9 cellular contexts compared by ENCODE assay signal in the genomic region with DNA sequence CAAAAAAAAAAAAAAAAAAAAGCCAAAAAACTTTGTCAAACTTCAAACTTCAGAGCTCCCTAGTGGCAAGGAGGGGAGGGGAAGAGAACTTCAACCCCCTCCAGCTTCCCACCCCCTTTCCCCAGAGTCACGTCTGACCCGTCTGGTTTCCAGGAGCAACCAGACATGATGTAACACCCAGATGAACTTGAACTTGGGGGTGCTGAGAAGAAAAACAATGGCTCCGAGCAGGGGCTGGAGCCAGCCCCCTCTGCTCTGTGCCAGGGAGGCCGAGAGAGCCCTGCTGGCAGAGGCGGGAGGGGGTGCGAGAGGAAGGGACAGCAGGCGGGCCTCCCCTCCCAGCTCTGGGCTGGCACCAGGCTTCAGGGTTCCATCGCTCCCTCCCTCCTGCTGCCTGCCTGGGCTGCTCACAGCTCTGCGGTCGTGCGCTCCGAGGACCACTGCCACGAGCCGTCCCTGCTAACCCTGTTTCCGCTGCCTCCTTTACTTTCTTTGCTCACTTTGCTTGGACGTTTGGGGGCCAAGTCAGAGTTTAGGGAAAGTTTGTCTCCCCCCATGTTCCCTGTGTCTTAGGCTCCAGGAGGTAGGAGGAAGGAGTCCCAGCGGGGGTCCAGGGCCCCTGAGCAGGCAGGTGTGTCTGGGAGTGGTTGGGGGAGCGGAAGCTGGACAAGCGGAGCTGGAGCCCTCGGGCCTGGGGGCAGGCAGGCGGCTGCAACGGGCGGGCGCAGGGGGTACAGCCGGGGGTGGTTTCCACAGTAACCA. TPM values are rescaled to one million over a fixed set of nuclear protein-coding genes. Genes with fewer than 3 reads are reported as not detected.
DNase-seq lines count a peak whose midpoint lies in the region; ATAC-seq and TF ChIP-seq lines count a peak whose summit lies in the region.
"Had no signal": no experiment of that assay in that cellular context is flagged by ENCODE, and none has a peak within 500 bp of the region (broad histone marks: within the 10 kb centered on the region; RNA-seq: fewer than 3 reads in every experiment).

No MANE protein-coding gene starts in this region.

- H3K9me3 ChIP-seq in SK-N-MC (ENCODE audit: low read depth, low read length) = no peaks in the 10 kb centered on the region
- no peaks in the 10 kb centered on the region for H3K9me3 ChIP-seq in gastroesophageal sphincter
- H3K9me3 ChIP-seq in Peyer's patch = no peaks in the 10 kb centered on the region

- ATAC-seq in gastroesophageal sphincter (peak; percentile 77), HG03025 (IDR thresholded peaks at IDR 0.05; ENCODE audit: low FRiP score, unreplicated experiment) (no peak)

- TF ChIP-seq POLR2A in gastroesophageal sphincter (IDR thresholded peaks at IDR 0.05) = no peak
- no peak for TF ChIP-seq POLR2A in Peyer's patch (IDR thresholded peaks at IDR 0.05)

- peak; percentile 38 for TF ChIP-seq CTCF in AG10803 (conservative IDR thresholded peaks at IDR 0.05; ENCODE audit: low read length)
- peak in 1 of 4 experiments; percentile 10 for TF ChIP-seq CTCF in gastroesophageal sphincter (IDR thresholded peaks at IDR 0.05)
- no peak for TF ChIP-seq CTCF in Peyer's patch (IDR thresholded peaks at IDR 0.05)

- H3K36me3 ChIP-seq in SK-N-MC (ENCODE audit: insufficient read depth, low read length) (no peaks in the 10 kb centered on the region; the same call in 1 of the 2 replicates), gastroesophageal sphincter (peaks cover 0 to 54% of the 10 kb centered on the region in 2 donors), Peyer's patch (peaks cover 0 to 18% (median 0%) of the 10 kb centered on the region in 3 donors)

- H3K27me3 ChIP-seq in gastroesophageal sphincter (no peaks in the 10 kb centered on the region), Peyer's patch (no peaks in the 10 kb centered on the region)

- H3K4me3 ChIP-seq in AG10803 (ENCODE audit: low read length) (no peak overlapping the region), SK-N-MC (no peak overlapping the region), gastroesophageal sphincter (no peak overlapping the region), Peyer's patch (no peak overlapping the region)

- no peak for TF ChIP-seq EP300 in gastroesophageal sphincter (IDR thresholded peaks at IDR 0.05)

- peaks cover 0 to 79% (median 56%) of the 10 kb centered on the region in 3 donors for H3K4me1 ChIP-seq in gastroesophageal sphincter
- peaks cover 0 to 37% (median 11%) of the 10 kb centered on the region in 4 donors for H3K4me1 ChIP-seq in Peyer's patch

- H3K27ac ChIP-seq in SK-N-MC (peak overlapping the region; percentile 80), gastroesophageal sphincter (peak overlapping the region; percentile 4 to 89 (median 85)), Peyer's patch (peak overlapping the region in 2 of 4 donors; percentile 30 to 66)

- DNase-seq in AG10803 (ENCODE audit: low read depth) (peak; percentile 96), SK-N-MC (ENCODE audit: low read depth, low spot score) (no peak), pons (ENCODE audit: low spot score) (peak; percentile 86), NCI-H524 treated with DMSO at 0.1 percent for 48 hours (lab: John Stamatoyannopoulos, UW) (no peak), Peyer's patch (no peak)
- DNase-seq in activated CD4-positive, CD25-positive, alpha-beta regulatory T cell (lab: John Stamatoyannopoulos, UW) = no peak
- DNase-seq: GDM1 had no signal

- H3K9ac ChIP-seq in SK-N-MC (ENCODE audit: insufficient read length) = no peak overlapping the region

- 0 to 37% methylated on average over 9 to 11 of the region's 25 CpGs for WGBS in gastroesophageal sphincter (ENCODE audit: low coverage in 1 of 2), 2 donors

RNA-seq across cellular contexts. Expression of gene LYL1, which starts 11.1 kb away (rescaled TPM):
- 10 to 100 TPM in 2 of 4 donors, 1 to 10 TPM in 2; 9.9 to 11.8 (median 10.8) TPM for total RNA-seq in gastroesophageal sphincter
- total RNA-seq in Peyer's patch = 10 to 100 TPM in 1 of 4 donors, 1 to 10 TPM in 3; 1.2 to 21.5 (median 4.9) TPM

RNA-seq across cellular contexts. Expression of gene TRMT1, which starts 25.0 kb away (rescaled TPM):
- total RNA-seq in gastroesophageal sphincter = 10 to 100 TPM; 25.7 to 30.0 (median 28.7) TPM
- total RNA-seq in Peyer's patch = 10 to 100 TPM; 27.1 to 71.8 (median 28.3) TPM

RNA-seq across cellular contexts. Expression of gene NACC1, which starts 26.5 kb away (rescaled TPM):
- total RNA-seq in gastroesophageal sphincter (10 to 100 TPM; 23.8 to 55.2 (median 26.2) TPM), Peyer's patch (10 to 100 TPM; 21.5 to 48.0 (median 37.1) TPM)

RNA-seq across cellular contexts. Expression of gene STX10, which starts 58.6 kb away (rescaled TPM):
- 10 to 100 TPM; 45.1 to 69.0 (median 53.0) TPM for total RNA-seq in gastroesophageal sphincter
- 100 to 1,000 TPM in 2 of 4 donors, 10 to 100 TPM in 2; 78.1 to 199 (median 107) TPM for total RNA-seq in Peyer's patch

RNA-seq across cellular contexts. Expression of gene IER2, which starts 58.6 kb away (rescaled TPM):
- total RNA-seq in gastroesophageal sphincter (10 to 100 TPM; 33.8 to 62.1 (median 48.0) TPM), Peyer's patch (100 to 1,000 TPM in 1 of 4 donors, 10 to 100 TPM in 3; 72.2 to 229 (median 85.6) TPM)

Comparison
In these comparisons a context has a peak if more than half of its experiments do, and no peak if none do; other contexts are left out.
1. DNase-seq: peak in AG10803 (single experiment) and pons (single experiment); none in SK-N-MC (single experiment), activated CD4-positive, CD25-positive, alpha-beta regulatory T cell (0 of 4), NCI-H524 treated with DMSO at 0.1 percent for 48 hours (single experiment) and Peyer's patch (0 of 3).